ENCODE assay signal across 17 cellular contexts in genomic region chr10:118962159-118962863, GRCh38.
A peak's percentile ranks its signal among the peaks of the same experiment; 100 is the strongest.
DNase-seq lines count a peak whose midpoint lies in the region; ATAC-seq, FAIRE-seq and TF ChIP-seq lines count a peak whose summit lies in the region.
"Had no signal": no experiment of that assay in that cellular context is flagged by ENCODE, and none has a peak within 500 bp of the region (broad histone marks: within the 10 kb centered on the region; RNA-seq: fewer than 3 reads in every experiment).

No MANE protein-coding gene starts in this region.

- no peaks in the 10 kb centered on the region for H3K27me3 Mint-ChIP-seq in mesothelial cell of epicardium (ENCODE audit: low read depth)

- no peaks in the 10 kb centered on the region for H3K36me3 ChIP-seq in bronchial epithelial cell (ENCODE audit: control insufficient read depth, insufficient read depth, low read length)
- H3K36me3 ChIP-seq: HAP-1 had no signal

- no peak for ATAC-seq in left ventricle myocardium superior
- ATAC-seq in HG03025 (IDR thresholded peaks at IDR 0.05; ENCODE audit: low FRiP score, unreplicated experiment), result no peak
- ATAC-seq: Right ventricle myocardium inferior had no signal

- no peak for FAIRE-seq in bronchial epithelial cell (lab: Jason Lieb, UNC)
- FAIRE-seq: G401.6, RCC 7860 had no signal

- no peak overlapping the region for H3K4me3 Mint-ChIP-seq in mesothelial cell of epicardium

- H3K36me3 Mint-ChIP-seq in mesothelial cell of epicardium, result no peaks in the 10 kb centered on the region

- peak; percentile 20 for DNase-seq in cardiac septum (ENCODE audit: low spot score)
- no peak for DNase-seq in left ventricle myocardium superior
- DNase-seq in bronchial epithelial cell (ENCODE audit: low read depth), result peak; percentile 32
- DNase-seq in mesothelial cell of epicardium (ENCODE audit: low spot score in 2 of 2, unreplicated experiment in 2 of 2), result no peak
- no peak for DNase-seq in NCI-H345 treated with DMSO at 0.1 percent for 48 hours (lab: John Stamatoyannopoulos, UW; ENCODE audit: unreplicated experiment)
- no peak for DNase-seq in MV-4-11 (lab: John Stamatoyannopoulos, UW)
- DNase-seq: DMS79 treated with DMSO at 0.1 percent for 48 hours; NCI-H1105; NCI-H187; NCI-H2227 treated with DMSO at 0.1 percent for 48 hours; NCI-H524; NK-92 treated with Interleukin-12 subunit alpha and Interleukin-12 subunit beta, amount 100 ng/mL, for 24 hours had no signal

- no peak overlapping the region for H3K4me3 ChIP-seq in bronchial epithelial cell (ENCODE audit: low read depth, low read length)
- H3K4me3 ChIP-seq: HAP-1 had no signal

- no peaks in the 10 kb centered on the region for H3K27me3 ChIP-seq in bronchial epithelial cell (ENCODE audit: control insufficient read depth, insufficient read depth, low read length)

- peak overlapping the region; percentile 1 for H3K27ac Mint-ChIP-seq in mesothelial cell of epicardium

- peaks cover 10% of the 10 kb centered on the region for H3K9me3 Mint-ChIP-seq in mesothelial cell of epicardium

- peaks cover 45% of the 10 kb centered on the region for H3K4me1 Mint-ChIP-seq in mesothelial cell of epicardium

- intact Hi-C loops in cardiac septum (cut with DNase I) (no loop called here), left ventricle myocardium superior (cut with micrococcal nuclease) (no loop called here)

- TF ChIP-seq CTCF in bronchial epithelial cell (IDR thresholded peaks at IDR 0.05; ENCODE audit: insufficient read depth, low read length, severe bottlenecking) (no peak), mesothelial cell of epicardium (IDR thresholded peaks at IDR 0.05; ENCODE audit: unreplicated experiment) (no peak)

Comparison
In these comparisons a context has a peak if more than half of its experiments do, and no peak if none do; other contexts are left out.
1. DNase-seq: peak in cardiac septum (single experiment) and bronchial epithelial cell (single experiment); none in left ventricle myocardium superior (single experiment), mesothelial cell of epicardium (0 of 2), NCI-H345 treated with DMSO at 0.1 percent for 48 hours (single experiment) and MV-4-11 (single experiment).